ENCODE assay signal across 9 cellular contexts in genomic region chr3:184260571-184261269, GRCh38. TPM values are rescaled to one million over a fixed set of nuclear protein-coding genes. Genes with fewer than 3 reads are reported as not detected.
DNase-seq lines count a peak whose midpoint lies in the region; ATAC-seq and TF ChIP-seq lines count a peak whose summit lies in the region.
"Had no signal": no experiment of that assay in that cellular context is flagged by ENCODE, and none has a peak within 500 bp of the region (broad histone marks: within the 10 kb centered on the region; RNA-seq: fewer than 3 reads in every experiment).

No MANE protein-coding gene starts in this region.

- in situ Hi-C loops in brain microvascular endothelial cell (cut with HindIII; ENCODE audit: low pct_ligation_motif_present, low sequenced_read_pairs), result no loop called here

- DNase-seq in D341Med (ENCODE audit: low spot score), result peak; percentile 57
- no peak for DNase-seq in LNCaP clone FGC (ENCODE audit: low read depth)
- no peak for DNase-seq in brain microvascular endothelial cell
- DNase-seq in natural killer cell treated with Interleukin-12 subunit alpha and Interleukin-12 subunit beta and Interleukin-15 and Interleukin-18, amount 100 ng/mL, for 72 hours (ENCODE audit: low spot score), result no peak
- no peak for DNase-seq in NCI-H2196 treated with DMSO at 0.1 percent for 48 hours (lab: John Stamatoyannopoulos, UW; ENCODE audit: unreplicated experiment)
- DNase-seq in epidermal melanocyte (ENCODE audit: insufficient read length, low spot score), result no peak
- DNase-seq in SIG-M5 (lab: John Stamatoyannopoulos, UW), result no peak

- H3K27me3 Mint-ChIP-seq in natural killer cell treated with Interleukin-12 subunit alpha and Interleukin-12 subunit beta and Interleukin-15 and Interleukin-18, amount 100 ng/mL, for 72 hours, result peaks cover 0 to 10% of the 10 kb centered on the region in 2 donors

- peak in 1 of 2 donors; percentile 1 for ATAC-seq in natural killer cell treated with Interleukin-12 subunit alpha and Interleukin-12 subunit beta and Interleukin-15 and Interleukin-18, amount 100 ng/mL, for 72 hours
- no peak for ATAC-seq in GM21515 (IDR thresholded peaks at IDR 0.05; ENCODE audit: unreplicated experiment)

- no peak overlapping the region for H3K27ac ChIP-seq in brain microvascular endothelial cell

- no peaks in the 10 kb centered on the region for H3K36me3 ChIP-seq in brain microvascular endothelial cell (replicated peaks)

- TF ChIP-seq CTCF in LNCaP clone FGC (IDR thresholded peaks at IDR 0.05; ENCODE audit: control insufficient read depth, extremely low read depth, insufficient read depth) (no peak), brain microvascular endothelial cell (IDR thresholded peaks at IDR 0.05; ENCODE audit: low read depth, low read length, missing control alignments) (no peak)

- H3K27ac Mint-ChIP-seq in natural killer cell treated with Interleukin-12 subunit alpha and Interleukin-12 subunit beta and Interleukin-15 and Interleukin-18, amount 100 ng/mL, for 72 hours, result peak overlapping the region; percentile 47 to 76

- H3K27me3 ChIP-seq in brain microvascular endothelial cell (replicated peaks), result peaks cover 1% of the 10 kb centered on the region

- H3K4me3 Mint-ChIP-seq in natural killer cell treated with Interleukin-12 subunit alpha and Interleukin-12 subunit beta and Interleukin-15 and Interleukin-18, amount 100 ng/mL, for 72 hours, result peak overlapping the region; percentile 89

- H3K36me3 Mint-ChIP-seq in natural killer cell treated with Interleukin-12 subunit alpha and Interleukin-12 subunit beta and Interleukin-15 and Interleukin-18, amount 100 ng/mL, for 72 hours, result no peaks in the 10 kb centered on the region

- no peaks in the 10 kb centered on the region for H3K9me3 Mint-ChIP-seq in natural killer cell treated with Interleukin-12 subunit alpha and Interleukin-12 subunit beta and Interleukin-15 and Interleukin-18, amount 100 ng/mL, for 72 hours

- H3K4me1 Mint-ChIP-seq in natural killer cell treated with Interleukin-12 subunit alpha and Interleukin-12 subunit beta and Interleukin-15 and Interleukin-18, amount 100 ng/mL, for 72 hours (ENCODE audit: low read depth in 2 of 2), result peaks cover 19 to 24% of the 10 kb centered on the region in 2 donors

- H3K4me3 ChIP-seq in LNCaP clone FGC (ENCODE audit: low read depth, low read length), result peak overlapping the region; percentile 58
- H3K4me3 ChIP-seq in brain microvascular endothelial cell (ENCODE audit: low read depth, low read length), result peak overlapping the region; percentile 59

RNA-seq across cellular contexts. Expression of gene CAMK2N2, which starts 0.6 kb away (rescaled TPM):
- 1 to 10 TPM in 1 of 2 donors, under 1 TPM in 1; 0.53 to 1.2 TPM for total RNA-seq in natural killer cell treated with Interleukin-12 subunit alpha and Interleukin-12 subunit beta and Interleukin-15 and Interleukin-18, amount 100 ng/mL, for 72 hours

RNA-seq across cellular contexts. Expression of gene EEF1AKMT4, which starts 11.2 kb away (rescaled TPM):
- total RNA-seq in natural killer cell treated with Interleukin-12 subunit alpha and Interleukin-12 subunit beta and Interleukin-15 and Interleukin-18, amount 100 ng/mL, for 72 hours, result 10 to 100 TPM; 11.9 to 16.8 TPM

RNA-seq across cellular contexts. Expression of gene ALG3, which starts 12.0 kb away (rescaled TPM):
- total RNA-seq in natural killer cell treated with Interleukin-12 subunit alpha and Interleukin-12 subunit beta and Interleukin-15 and Interleukin-18, amount 100 ng/mL, for 72 hours, result 10 to 100 TPM; 52.2 to 80.2 TPM

RNA-seq across cellular contexts. Expression of gene ECE2, which starts 15.1 kb away (rescaled TPM):
- not detected for total RNA-seq in natural killer cell treated with Interleukin-12 subunit alpha and Interleukin-12 subunit beta and Interleukin-15 and Interleukin-18, amount 100 ng/mL, for 72 hours
- total RNA-seq: T-helper 1 cell treated with Interleukin-12 subunit alpha and Interleukin-12 subunit beta and Interleukin-4 antibody, amounts not matched to agents 30 ng/mL and 1 ng/mL, for 36 hours had no signal

RNA-seq across cellular contexts. Expression of gene VWA5B2, which starts 31.3 kb away (rescaled TPM):
- total RNA-seq in natural killer cell treated with Interleukin-12 subunit alpha and Interleukin-12 subunit beta and Interleukin-15 and Interleukin-18, amount 100 ng/mL, for 72 hours, result not detected
- total RNA-seq: T-helper 1 cell treated with Interleukin-12 subunit alpha and Interleukin-12 subunit beta and Interleukin-4 antibody, amounts not matched to agents 30 ng/mL and 1 ng/mL, for 36 hours had no signal
